8 cellular contexts compared by ENCODE assay signal in the genomic region with DNA sequence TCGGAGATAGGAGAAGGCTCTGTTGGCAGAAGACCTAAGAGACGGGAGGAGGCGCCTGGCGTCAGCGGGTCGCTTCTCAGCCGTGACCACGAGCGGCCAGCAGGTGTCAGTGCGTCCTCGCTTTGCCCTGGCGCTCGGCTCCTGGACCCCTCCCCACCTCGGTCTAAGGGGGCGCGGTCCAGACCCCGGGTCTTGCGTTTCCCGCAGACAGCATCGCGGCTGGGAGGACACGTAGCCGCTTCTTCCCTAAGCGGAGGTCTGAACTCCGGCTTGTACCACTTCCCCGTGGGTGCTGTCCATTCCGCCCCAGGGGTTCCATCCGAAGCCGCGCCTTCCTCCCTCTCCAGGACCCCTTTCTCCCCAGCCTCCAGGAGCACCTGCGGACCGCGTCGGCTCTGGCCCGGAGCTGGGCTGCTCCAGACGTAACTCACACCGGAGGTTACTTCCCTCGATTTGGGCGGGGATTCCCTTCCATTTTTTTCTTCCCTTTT. TPM values are rescaled to one million over a fixed set of nuclear protein-coding genes. Genes with fewer than 3 reads are reported as not detected.
DNase-seq lines count a peak whose midpoint lies in the region; TF ChIP-seq lines count a peak whose summit lies in the region.

No MANE protein-coding gene starts in this region.

- H3K27me3 ChIP-seq in GM23248 (replicated peaks; ENCODE audit: insufficient read depth) (no peaks in the 10 kb centered on the region; the same call in 1 of the 2 replicates), mammary epithelial cell (ENCODE audit: insufficient read depth, low read length) (peaks cover 32% of the 10 kb centered on the region)

- WGBS in GM23248 (ENCODE audit: low coverage in 1 of 2, low lambda C conversion rate in 2 of 2, missing lambda C conversion rate in 2 of 2), 2 experiments, result 1 to 2% methylated on average over 38 of the region's 39 CpGs
- WGBS in mammary epithelial cell (ENCODE audit: low coverage, missing lambda C conversion rate), result under 1% methylated on average over 29 of the region's 39 CpGs

- H3K9ac ChIP-seq in GM23248, result peak overlapping the region; percentile 69
- no peak overlapping the region for H3K9ac ChIP-seq in mammary epithelial cell (ENCODE audit: insufficient read depth, low read length)

- H3K9me3 ChIP-seq in GM23248 (ENCODE audit: low read depth), result no peaks in the 10 kb centered on the region
- H3K9me3 ChIP-seq in mammary epithelial cell (replicated peaks; ENCODE audit: insufficient read depth, low read length), result no peaks in the 10 kb centered on the region

- peak overlapping the region; percentile 80 for H3K4me3 ChIP-seq in GM23248
- H3K4me3 ChIP-seq in mammary epithelial cell (replicated peaks in 1 of 3; ENCODE audit: insufficient read depth in 1 of 3, low read depth in 2 of 3, low read length in 3 of 3), result peak overlapping the region; percentile 45 to 56 (median 46)

- peak overlapping the region in 4 of 5 donors; percentile 6 to 63 (median 36) for H3K4me3 Mint-ChIP-seq in immature natural killer cell

- no peaks in the 10 kb centered on the region for H3F3A ChIP-seq in GM23248 (ENCODE audit: insufficient read depth)

- CTCF ChIA-PET in mammary epithelial cell (lab: Charles Lee; ENCODE audit: low non-redundant PET), result no interaction called here

- BruUV-seq in mammary epithelial cell (replicated peaks; lab: Mats Ljungman, UMichigan), result no TSS peak

- H3K79me2 ChIP-seq in GM23248 (ENCODE audit: insufficient read depth) (no peaks in the 10 kb centered on the region), mammary epithelial cell (ENCODE audit: insufficient read depth, low read length) (no peaks in the 10 kb centered on the region)

- no peaks in the 10 kb centered on the region; the same call in 1 of the 2 replicates for H4K20me1 ChIP-seq in GM23248 (ENCODE audit: insufficient read depth)
- no peaks in the 10 kb centered on the region for H4K20me1 ChIP-seq in mammary epithelial cell (ENCODE audit: insufficient read depth, low read length)

- no peak overlapping the region for H3K27ac Mint-ChIP-seq in immature natural killer cell

- H3K4me1 ChIP-seq in GM23248 (ENCODE audit: insufficient read depth) (peaks cover 8% of the 10 kb centered on the region), mammary epithelial cell (ENCODE audit: insufficient read depth, low read length) (peaks cover 21% of the 10 kb centered on the region)

- H3K27ac ChIP-seq in GM23248, result no peak overlapping the region
- no peak overlapping the region for H3K27ac ChIP-seq in mammary epithelial cell (ENCODE audit: insufficient read depth, low read depth, low read length)

- intact Hi-C loops in mammary epithelial cell (cut with micrococcal nuclease), result loop anchor here (1.0 to 5.0 kb wide), 4 partner anchors 329 to 1239 kb away; no protein-coding TSS in a partner anchor

- H2AFZ ChIP-seq in GM23248 (peak overlapping the region; percentile 87), mammary epithelial cell (ENCODE audit: low read depth, low read length) (peak overlapping the region; percentile 66)

- H3K4me2 ChIP-seq in GM23248 (ENCODE audit: unreplicated experiment) (peak overlapping the region; percentile 91), mammary epithelial cell (ENCODE audit: insufficient read depth, low read depth, low read length) (peak overlapping the region; percentile 100)

- no peaks in the 10 kb centered on the region; the same call in 1 of the 2 replicates for H3K36me3 ChIP-seq in GM23248 (ENCODE audit: low read depth)
- H3K36me3 ChIP-seq in mammary epithelial cell (ENCODE audit: insufficient read depth, low read length), result no peaks in the 10 kb centered on the region

- H3K9me3 Mint-ChIP-seq in immature natural killer cell, result peaks cover 0 to 2% (median 0%) of the 10 kb centered on the region in 6 donors

- H3K27me3 Mint-ChIP-seq in immature natural killer cell (ENCODE audit: low read depth in 3 of 3), result peaks cover 7 to 11% (median 10%) of the 10 kb centered on the region in 3 donors

- DNase-seq in GM03348 (ENCODE audit: low spot score), result peak; percentile 91
- peak; percentile 85 for DNase-seq in GM23248
- peak; percentile 10 for DNase-seq in T follicular helper cell (ENCODE audit: low read depth)
- DNase-seq in mammary epithelial cell, result peak; percentile 37
- no peak for DNase-seq in immature natural killer cell
- peak; percentile 12 for DNase-seq in smooth muscle cell of the brain vasculature (ENCODE audit: low read depth, low spot score)
- no peak for DNase-seq in dedifferentiated amniotic fluid mesenchymal stem cell (ENCODE audit: extremely low spot score)

- no peaks in the 10 kb centered on the region for H3K36me3 Mint-ChIP-seq in immature natural killer cell

- dilution Hi-C loops in mammary epithelial cell (cut with HindIII; ENCODE audit: low sequenced_read_pairs), result no loop called here

- TF ChIP-seq CTCF in LNCAP (IDR thresholded peaks at IDR 0.05) (peak; percentile 88), mammary epithelial cell (conservative IDR thresholded peaks at IDR 0.05 in 1 of 2, IDR thresholded peaks at IDR 0.05 in 1 of 2; ENCODE audit: extremely low read depth in 1 of 2, insufficient read depth in 1 of 2, low read depth in 1 of 2, low read length in 2 of 2) (peak; percentile 55 to 86)

- no peaks in the 10 kb centered on the region for H3K9me2 ChIP-seq in GM23248 (ENCODE audit: insufficient read depth)

- in situ Hi-C loops in GM23248 (cut with MboI) (loop anchor here (10.0 kb wide), 1 partner anchor 779 kb away; no protein-coding TSS in a partner anchor), mammary epithelial cell (cut with MboI; ENCODE audit: low sequenced_read_pairs in 2 of 2) (loop anchor here in 1 of 2 donors (25.0 kb wide), 1 partner anchor 1061 kb away; no protein-coding TSS in a partner anchor)

- peaks cover 0 to 18% of the 10 kb centered on the region in 2 donors for H3K4me1 Mint-ChIP-seq in immature natural killer cell

RNA-seq across cellular contexts. Expression of gene ADRA2A, which starts 0.6 kb away (rescaled TPM):
- 74.8 and 77.1 TPM in 2 replicates for total RNA-seq in GM23248 (2014; rRNA removed; shearing (Covaris generic))
- 18.9 and 20.2 TPM in 2 replicates for polyA plus RNA-seq in GM23248 (2016; fragmentation: Nextera tagmentation; extraction: Ambion mirVana)
- total RNA-seq in mammary epithelial cell, result not detected
- polyA plus RNA-seq in mammary epithelial cell, result not detected
- not detected for polyA minus RNA-seq in mammary epithelial cell
- not detected for polyA plus RNA-seq in immature natural killer cell

Comparison
In these comparisons a context has a peak if more than half of its experiments do, and no peak if none do; other contexts are left out.
1. DNase-seq: peak in GM03348 (single experiment), GM23248 (single experiment), T follicular helper cell (single experiment), mammary epithelial cell (single experiment) and smooth muscle cell of the brain vasculature (single experiment); none in immature natural killer cell (0 of 3) and dedifferentiated amniotic fluid mesenchymal stem cell (single experiment).
2. RNA of gene ADRA2A, which starts 0.6 kb away (polyA plus RNA-seq): 18.9 to 20.2 TPM in GM23248; not detected in mammary epithelial cell (single experiment) and not detected in immature natural killer cell; every median in the first group is over 10 times any median in the second.